ENCODE assay signal across 17 cellular contexts in genomic region chr7:19269301-19269700, GRCh38.
A peak's percentile ranks its signal among the peaks of the same experiment; 100 is the strongest.
DNase-seq lines count a peak whose midpoint lies in the region; ATAC-seq and TF ChIP-seq lines count a peak whose summit lies in the region.
"Had no signal": no experiment of that assay in that cellular context is flagged by ENCODE, and none has a peak within 500 bp of the region (broad histone marks: within the 10 kb centered on the region; RNA-seq: fewer than 3 reads in every experiment).

No MANE protein-coding gene starts in this region.

- H3K27me3 ChIP-seq in GM23338 (ENCODE audit: insufficient read depth), result no peaks in the 10 kb centered on the region
- no peaks in the 10 kb centered on the region for H3K27me3 ChIP-seq in SJSA1 (replicated peaks)
- H3K27me3 ChIP-seq in mesendoderm (ENCODE audit: insufficient read depth, low read length, poor library complexity), result no peaks in the 10 kb centered on the region
- peaks cover 4% of the 10 kb centered on the region for H3K27me3 ChIP-seq in SK-N-SH (ENCODE audit: insufficient read depth)
- H3K27me3 ChIP-seq: BLaER1 treated with 17β-estradiol and CSF1 and Interleukin-3, amounts not matched to agents 10 nM and 100 nM; MG63 had no signal

- POLR2A ChIA-PET in SK-N-SH (lab: Yijun Ruan, JAX), result no interaction called here

- no peak overlapping the region for H2AFZ ChIP-seq in GM23338
- no peak overlapping the region for H2AFZ ChIP-seq in SK-N-SH (ENCODE audit: low read depth)

- TF ChIP-seq CTCF in GM23338 (conservative IDR thresholded peaks at IDR 0.05; ENCODE audit: low read depth in 2 of 2) (no peak), SK-N-SH (IDR thresholded peaks at IDR 0.05) (no peak)

- H3K4me3 ChIP-seq in GM23338 (no peak overlapping the region), SJSA1 (peak overlapping the region; percentile 6), mesendoderm (ENCODE audit: low read length) (no peak overlapping the region), SK-N-SH (ENCODE audit: low read depth in 2 of 2, low read length in 1 of 2) (no peak overlapping the region)
- H3K4me3 ChIP-seq: BLaER1 treated with 17β-estradiol and CSF1 and Interleukin-3, amounts not matched to agents 10 nM and 100 nM; K562; MG63 had no signal

- H3K79me2 ChIP-seq in GM23338 (replicated peaks; ENCODE audit: insufficient read depth) (no peaks in the 10 kb centered on the region), mesendoderm (ENCODE audit: control insufficient read depth, insufficient read depth, low read length) (no peaks in the 10 kb centered on the region), SK-N-SH (ENCODE audit: insufficient read depth) (no peaks in the 10 kb centered on the region)

- H3K56ac ChIP-seq in mesendoderm (ENCODE audit: low read length), result no peak overlapping the region

- no peak overlapping the region for H3K27ac Mint-ChIP-seq in GM23338
- H3K27ac Mint-ChIP-seq: CD4-positive, alpha-beta T cell had no signal

- no peak overlapping the region for H4K8ac ChIP-seq in mesendoderm (ENCODE audit: low read depth, low read length)

- H4K20me1 ChIP-seq in GM23338 (replicated peaks; ENCODE audit: insufficient read depth), result no peaks in the 10 kb centered on the region
- H4K20me1 ChIP-seq in SK-N-SH (ENCODE audit: insufficient read depth), result no peaks in the 10 kb centered on the region
- H4K20me1 ChIP-seq: BLaER1 treated with 17β-estradiol and CSF1 and Interleukin-3, amounts not matched to agents 10 nM and 100 nM had no signal

- no peak overlapping the region for H3K18ac ChIP-seq in mesendoderm (ENCODE audit: low read length)

- no peaks in the 10 kb centered on the region for H3K79me1 ChIP-seq in mesendoderm (ENCODE audit: low read length)

- CTCF ChIA-PET in SK-N-SH (lab: Yijun Ruan, JAX), result interaction anchor here (1.6 kb wide), 1 partner anchor 147 kb away, joined by 7 read pairs; no protein-coding TSS in a partner anchor

- no peak overlapping the region for H3K9ac ChIP-seq in mesendoderm (ENCODE audit: low read length)
- H3K9ac ChIP-seq in SK-N-SH, result no peak overlapping the region
- H3K9ac ChIP-seq: BLaER1 treated with 17β-estradiol and CSF1 and Interleukin-3, amounts not matched to agents 10 nM and 100 nM had no signal

- H3F3A ChIP-seq in GM23338 (replicated peaks; ENCODE audit: low read depth) (no peaks in the 10 kb centered on the region), SK-N-SH (replicated peaks; ENCODE audit: insufficient read depth) (no peaks in the 10 kb centered on the region)

- ATAC-seq in GM23338 (no peak), HG03342 (IDR thresholded peaks at IDR 0.05; ENCODE audit: unreplicated experiment) (no peak), HG02970 (IDR thresholded peaks at IDR 0.05; ENCODE audit: low FRiP score, unreplicated experiment) (no peak)
- ATAC-seq: K562, Panc1 had no signal

- H3K36me3 Mint-ChIP-seq in GM23338 (ENCODE audit: low read depth), result no peaks in the 10 kb centered on the region

- peaks cover 5% of the 10 kb centered on the region; the same call in 2 of the 3 replicates for H3K4me1 Mint-ChIP-seq in GM23338

- no peak overlapping the region for H3K4me3 Mint-ChIP-seq in GM23338
- H3K4me3 Mint-ChIP-seq: CD4-positive, alpha-beta T cell had no signal

- no peak overlapping the region for H2BK5ac ChIP-seq in mesendoderm (ENCODE audit: low read length)

- no peak overlapping the region for H2AK5ac ChIP-seq in mesendoderm (ENCODE audit: low read length)

- peak; percentile 22 for DNase-seq in GM23338 (ENCODE audit: low spot score)
- DNase-seq in SJSA1 (ENCODE audit: low read depth in 1 of 2, low spot score in 2 of 2), result peak in 1 of 2 experiments; percentile 68
- peak; percentile 4 for DNase-seq in mesendoderm
- DNase-seq in SK-N-SH, result no peak
- DNase-seq in Kasumi-1 (lab: John Stamatoyannopoulos, UW), result no peak
- DNase-seq: AML-193; CD4-positive, alpha-beta T cell; DMS53; MG63; NCI-H2029 treated with DMSO at 0.1 percent for 48 hours; NCI-H526 treated with DMSO at 0.1 percent for 48 hours; SHP77 treated with DMSO at 0.1 percent for 48 hours had no signal

- H3K27me3 Mint-ChIP-seq in GM23338 (ENCODE audit: insufficient read depth, low read depth, poor library complexity), result no peaks in the 10 kb centered on the region
- H3K27me3 Mint-ChIP-seq: CD4-positive, alpha-beta T cell had no signal

- H3K9me2 ChIP-seq in GM23338 (ENCODE audit: insufficient read depth), result no peaks in the 10 kb centered on the region
- H3K9me2 ChIP-seq in SK-N-SH, result 0 out of 2 replicates have a peak, but pooled peaks cover 4% of the 10 kb centered on the region

- H3K4me1 ChIP-seq in GM23338 (ENCODE audit: insufficient read depth) (no peaks in the 10 kb centered on the region), SJSA1 (replicated peaks) (peaks cover 9% of the 10 kb centered on the region), mesendoderm (ENCODE audit: control insufficient read depth, low read depth, low read length) (no peaks in the 10 kb centered on the region), SK-N-SH (ENCODE audit: control insufficient read depth in 1 of 2, insufficient read depth in 2 of 2, low read depth in 1 of 2, low read length in 1 of 2) (no peaks in the 10 kb centered on the region; a peak in 1 of 4 replicates)
- H3K4me1 ChIP-seq: BLaER1 treated with 17β-estradiol and CSF1 and Interleukin-3, amounts not matched to agents 10 nM and 100 nM had no signal

- H2BK15ac ChIP-seq in mesendoderm (replicated peaks; ENCODE audit: low read depth), result no peak overlapping the region

- H4K5ac ChIP-seq in mesendoderm (ENCODE audit: low read length), result no peak overlapping the region

- H3K27ac ChIP-seq in GM23338 (ENCODE audit: low read depth), result no peak overlapping the region
- H3K27ac ChIP-seq in SJSA1, result peak overlapping the region; percentile 61
- no peak overlapping the region for H3K27ac ChIP-seq in mesendoderm (ENCODE audit: low read depth, low read length)
- H3K27ac ChIP-seq in SK-N-SH (ENCODE audit: low read depth in 2 of 2, low read length in 1 of 2), result no peak overlapping the region
- H3K27ac ChIP-seq: BLaER1 treated with 17β-estradiol and CSF1 and Interleukin-3, amounts not matched to agents 10 nM and 100 nM had no signal

- H3K4ac ChIP-seq in mesendoderm (ENCODE audit: low read depth, low read length), result no peak overlapping the region

- TF ChIP-seq EP300 in SK-N-SH (IDR thresholded peaks at IDR 0.05; ENCODE audit: borderline replicate concordance in 1 of 2, low read depth in 1 of 2, low read length in 1 of 2), result no peak

- no peaks in the 10 kb centered on the region for H3K36me3 ChIP-seq in GM23338 (ENCODE audit: insufficient read depth)
- no peaks in the 10 kb centered on the region for H3K36me3 ChIP-seq in SJSA1
- no peaks in the 10 kb centered on the region for H3K36me3 ChIP-seq in mesendoderm (ENCODE audit: control insufficient read depth, insufficient read depth, low read length)
- H3K36me3 ChIP-seq in SK-N-SH (replicated peaks in 1 of 2; ENCODE audit: control insufficient read depth in 1 of 2, insufficient read depth in 2 of 2, low read length in 1 of 2), result no peaks in the 10 kb centered on the region
- H3K36me3 ChIP-seq: BLaER1 treated with 17β-estradiol and CSF1 and Interleukin-3, amounts not matched to agents 10 nM and 100 nM; MG63 had no signal

- H3K9me3 Mint-ChIP-seq in GM23338, result no peaks in the 10 kb centered on the region

- TF ChIP-seq RAD21 in SK-N-SH (IDR thresholded peaks at IDR 0.05; ENCODE audit: low read length), result no peak

- H3K23ac ChIP-seq in mesendoderm (ENCODE audit: low read length), result no peak overlapping the region

- no peak overlapping the region for H2BK120ac ChIP-seq in mesendoderm (ENCODE audit: low read depth, low read length)

- H3K9me3 ChIP-seq in SJSA1 (replicated peaks) (no peaks in the 10 kb centered on the region), SK-N-SH (no peaks in the 10 kb centered on the region)
- H3K9me3 ChIP-seq: BLaER1 treated with 17β-estradiol and CSF1 and Interleukin-3, amounts not matched to agents 10 nM and 100 nM; MG63 had no signal

- H3K4me2 ChIP-seq in GM23338 (no peak overlapping the region), mesendoderm (ENCODE audit: low read length) (no peak overlapping the region), SK-N-SH (no peak overlapping the region)
- H3K4me2 ChIP-seq: BLaER1 treated with 17β-estradiol and CSF1 and Interleukin-3, amounts not matched to agents 10 nM and 100 nM had no signal

TF ChIP-seq in GM23338, 12 proteins besides CTCF, POLR2A, EP300 and RAD21:
- TF ChIP-seq EZH2 (IDR thresholded peaks at IDR 0.05; ENCODE audit: low read depth, unreplicated experiment) (no peak), STAT1 (IDR thresholded peaks at IDR 0.05; ENCODE audit: unreplicated experiment) (no peak)
TF ChIP-seq in GM23338: peak in this region for 0.

TF ChIP-seq in SK-N-SH, 30 proteins besides CTCF, POLR2A, EP300 and RAD21 (continues in another document):
- no peak for TF ChIP-seq RFX5 (IDR thresholded peaks at IDR 0.05; ENCODE audit: low read length)
- no peak for TF ChIP-seq USF2 (IDR thresholded peaks at IDR 0.05; ENCODE audit: borderline replicate concordance, low read depth, low read length)
- TF ChIP-seq, protein P1, sequence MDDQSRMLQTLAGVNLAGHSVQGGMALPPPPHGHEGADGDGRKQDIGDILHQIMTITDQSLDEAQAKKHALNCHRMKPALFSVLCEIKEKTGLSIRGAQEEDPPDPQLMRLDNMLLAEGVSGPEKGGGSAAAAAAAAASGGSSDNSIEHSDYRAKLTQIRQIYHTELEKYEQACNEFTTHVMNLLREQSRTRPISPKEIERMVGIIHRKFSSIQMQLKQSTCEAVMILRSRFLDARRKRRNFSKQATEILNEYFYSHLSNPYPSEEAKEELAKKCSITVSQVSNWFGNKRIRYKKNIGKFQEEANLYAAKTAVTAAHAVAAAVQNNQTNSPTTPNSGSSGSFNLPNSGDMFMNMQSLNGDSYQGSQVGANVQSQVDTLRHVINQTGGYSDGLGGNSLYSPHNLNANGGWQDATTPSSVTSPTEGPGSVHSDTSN (IDR thresholded peaks at IDR 0.05), result no peak

Comparison
In these comparisons a context has a peak if more than half of its experiments do, and no peak if none do; other contexts are left out.
1. DNase-seq: peak in GM23338 (single experiment) and mesendoderm (single experiment); none in SK-N-SH (single experiment) and Kasumi-1 (0 of 2).